In the genomic region with DNA sequence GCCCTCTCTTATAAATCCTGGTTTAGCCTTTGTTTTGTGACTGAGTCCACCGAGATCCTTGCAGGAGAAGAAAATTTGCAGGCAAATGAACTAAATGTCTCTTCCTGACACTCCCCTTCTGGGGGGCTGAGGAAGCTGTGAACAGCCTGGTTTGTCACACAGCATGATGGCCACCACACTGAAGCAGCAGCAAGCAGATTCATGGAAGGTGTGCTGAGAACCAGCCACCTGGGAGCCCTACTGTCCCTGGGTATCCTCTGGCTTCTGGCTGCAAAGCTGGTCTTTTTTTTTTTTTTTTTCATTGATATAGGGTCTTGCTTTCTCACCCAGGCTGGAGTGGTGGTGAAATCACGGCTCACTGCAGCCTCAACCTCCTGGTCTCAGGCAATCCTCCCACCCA, we compare ENCODE assay signal across 1 cellular context.
A peak's percentile ranks its signal among the peaks of the same experiment; 100 is the strongest.
TF ChIP-seq lines count a peak whose summit lies in the region.

No MANE protein-coding gene starts in this region.

TF ChIP-seq in A549, 52 proteins besides CTCF, POLR2A, EP300 and RAD21 (continued from another document):
- TF ChIP-seq, protein P1, sequence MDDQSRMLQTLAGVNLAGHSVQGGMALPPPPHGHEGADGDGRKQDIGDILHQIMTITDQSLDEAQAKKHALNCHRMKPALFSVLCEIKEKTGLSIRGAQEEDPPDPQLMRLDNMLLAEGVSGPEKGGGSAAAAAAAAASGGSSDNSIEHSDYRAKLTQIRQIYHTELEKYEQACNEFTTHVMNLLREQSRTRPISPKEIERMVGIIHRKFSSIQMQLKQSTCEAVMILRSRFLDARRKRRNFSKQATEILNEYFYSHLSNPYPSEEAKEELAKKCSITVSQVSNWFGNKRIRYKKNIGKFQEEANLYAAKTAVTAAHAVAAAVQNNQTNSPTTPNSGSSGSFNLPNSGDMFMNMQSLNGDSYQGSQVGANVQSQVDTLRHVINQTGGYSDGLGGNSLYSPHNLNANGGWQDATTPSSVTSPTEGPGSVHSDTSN (IDR thresholded peaks at IDR 0.05), result peak; percentile 27; the same call in 1 of the 2 replicates
